Comparison of ENCODE assay signal across 8 cellular contexts in genomic region chr2:231661422-231662027, GRCh38. TPM values are rescaled to one million over a fixed set of nuclear protein-coding genes. Genes with fewer than 3 reads are reported as not detected.
A peak's percentile ranks its signal among the peaks of the same experiment; 100 is the strongest.
DNase-seq lines count a peak whose midpoint lies in the region; ATAC-seq and TF ChIP-seq lines count a peak whose summit lies in the region.

No MANE protein-coding gene starts in this region.

- H3K4me1 ChIP-seq in GM23248 (ENCODE audit: insufficient read depth) (no peaks in the 10 kb centered on the region), foreskin keratinocyte (peaks cover 10% of the 10 kb centered on the region), skeletal muscle satellite cell (ENCODE audit: control insufficient read depth, insufficient read depth, low read length) (peaks cover 22% of the 10 kb centered on the region)

- DNase-seq in GM23248, result no peak
- no peak for DNase-seq in WTC11 (ENCODE audit: low spot score)
- no peak for DNase-seq in foreskin keratinocyte
- no peak for DNase-seq in NK-92 treated with Interleukin-12 subunit alpha and Interleukin-12 subunit beta, amount 100 ng/mL, for 24 hours (lab: John Stamatoyannopoulos, UW)
- DNase-seq in GM10248 (ENCODE audit: extremely low spot score), result no peak
- DNase-seq in SIG-M5 (lab: John Stamatoyannopoulos, UW), result no peak
- no peak for DNase-seq in D341Med (ENCODE audit: low spot score)

- peak overlapping the region; percentile 65 for H3K4me3 ChIP-seq in GM23248
- peak overlapping the region; percentile 67 for H3K4me3 ChIP-seq in skeletal muscle satellite cell (ENCODE audit: low read length)

- no peaks in the 10 kb centered on the region for H3K9me3 Mint-ChIP-seq in WTC11

- peak overlapping the region; percentile 94 for H3K27ac Mint-ChIP-seq in WTC11

- H4K20me1 ChIP-seq in GM23248 (ENCODE audit: insufficient read depth), result no peaks in the 10 kb centered on the region

- in situ Hi-C loops in GM23248 (cut with MboI), result no loop called here

- H3K27me3 Mint-ChIP-seq in WTC11 (ENCODE audit: low read depth), result peaks cover 20% of the 10 kb centered on the region

- no peak for TF ChIP-seq CTCF in WTC11 (IDR thresholded peaks at IDR 0.05)
- TF ChIP-seq CTCF in foreskin keratinocyte (conservative IDR thresholded peaks at IDR 0.05), result no peak
- TF ChIP-seq CTCF in GM10248 (IDR thresholded peaks at IDR 0.05; ENCODE audit: control extremely low read depth, extremely low read depth, low read depth, missing control alignments), result no peak

- H3K4me3 Mint-ChIP-seq in WTC11, result peak overlapping the region; percentile 60

- no peaks in the 10 kb centered on the region for H3K36me3 Mint-ChIP-seq in WTC11

- H3K9ac ChIP-seq in GM23248, result peak overlapping the region; percentile 82
- H3K9ac ChIP-seq in skeletal muscle satellite cell (ENCODE audit: low read depth, low read length), result peak overlapping the region; percentile 86

- H2AFZ ChIP-seq in GM23248, result peak overlapping the region; percentile 95

- H3K4me2 ChIP-seq in GM23248 (ENCODE audit: unreplicated experiment) (peak overlapping the region; percentile 56), skeletal muscle satellite cell (ENCODE audit: low read length) (peak overlapping the region; percentile 83)

- H3K27me3 ChIP-seq in GM23248 (replicated peaks; ENCODE audit: insufficient read depth), result no peaks in the 10 kb centered on the region
- no peaks in the 10 kb centered on the region for H3K27me3 ChIP-seq in foreskin keratinocyte
- H3K27me3 ChIP-seq in skeletal muscle satellite cell (ENCODE audit: control insufficient read depth, insufficient read depth, low read length), result no peaks in the 10 kb centered on the region

- H3K36me3 ChIP-seq in GM23248 (ENCODE audit: low read depth), result no peaks in the 10 kb centered on the region
- H3K36me3 ChIP-seq in skeletal muscle satellite cell (ENCODE audit: insufficient read depth, low read length), result no peaks in the 10 kb centered on the region

- H3K79me2 ChIP-seq in GM23248 (ENCODE audit: insufficient read depth), result no peaks in the 10 kb centered on the region

- POLR2A ChIA-PET in WTC11 (lab: Charles Lee), result interaction anchor here (0.6 to 3.1 kb wide), 9 partner anchors 9 to 197 kb away, joined by 3 to 15 read pairs (median 5); partner anchors contain the start of genes NCL and PTMA
- POLR2A ChIA-PET in GM10248 (lab: Yijun Ruan, JAX), result no interaction called here

- 74 to 77% methylated on average over 28 of the region's 28 CpGs for WGBS in GM23248 (ENCODE audit: low coverage in 1 of 2, low lambda C conversion rate in 2 of 2, missing lambda C conversion rate in 2 of 2), 2 experiments

- H3K4me1 Mint-ChIP-seq in WTC11, result peaks cover 41% of the 10 kb centered on the region

- 0 out of 2 replicates have a peak, but pooled peaks cover 5% of the 10 kb centered on the region for H3F3A ChIP-seq in GM23248 (ENCODE audit: insufficient read depth)

- H3K27ac ChIP-seq in GM23248, result peak overlapping the region; percentile 64
- peak overlapping the region; percentile 87 for H3K27ac ChIP-seq in foreskin keratinocyte

- ATAC-seq in WTC11 (no peak), foreskin keratinocyte (no peak)

- H3K9me3 ChIP-seq in GM23248 (ENCODE audit: low read depth), result no peaks in the 10 kb centered on the region
- no peaks in the 10 kb centered on the region for H3K9me3 ChIP-seq in skeletal muscle satellite cell (replicated peaks; ENCODE audit: low read length)

- CTCF ChIA-PET in WTC11 (lab: Charles Lee), result interaction anchor here (1.0 to 3.9 kb wide), 5 partner anchors 12 to 120 kb away, joined by 3 to 40 read pairs (median 6); no protein-coding TSS in a partner anchor
- CTCF ChIA-PET in GM10248 (lab: Yijun Ruan, JAX), result interaction anchor here (1.3 to 16.6 kb wide), 5 partner anchors 13 to 60 kb away, joined by 3 to 186 read pairs (median 5); no protein-coding TSS in a partner anchor

- H3K9me2 ChIP-seq in GM23248 (ENCODE audit: insufficient read depth), result no peaks in the 10 kb centered on the region

TF ChIP-seq in WTC11, 78 proteins besides CTCF, POLR2A, EP300 and RAD21:
- TF ChIP-seq PRRX2 (CRISPR knock-in tag; IDR thresholded peaks at IDR 0.05) (0 out of 2 replicates have a peak, but pooled peaks have one; percentile 28), TEAD1 (CRISPR knock-in tag; IDR thresholded peaks at IDR 0.05) (no peak)

RNA-seq across cellular contexts. Expression of gene PTMA, which starts 46.8 kb away (rescaled TPM):
- 301 and 318 TPM in 2 replicates for total RNA-seq in GM23248 (2014; rRNA removed; shearing (Covaris generic))
- polyA plus RNA-seq in GM23248 (2016; fragmentation: Nextera tagmentation; extraction: Ambion mirVana) (570 and 594 TPM in 2 replicates), foreskin keratinocyte (1,580 and 1,921 TPM in 2 replicates)
- total RNA-seq in WTC11 (2021) (2,164 to 2,284 TPM (median 2,200 TPM) in 3 replicates), foreskin keratinocyte (1,605 and 1,879 TPM in 2 replicates)
- 761 and 825 TPM in 2 replicates for total RNA-seq in skeletal muscle satellite cell (2012; rRNA removed)
